ENCODE assay signal across 9 cellular contexts in the genomic region with DNA sequence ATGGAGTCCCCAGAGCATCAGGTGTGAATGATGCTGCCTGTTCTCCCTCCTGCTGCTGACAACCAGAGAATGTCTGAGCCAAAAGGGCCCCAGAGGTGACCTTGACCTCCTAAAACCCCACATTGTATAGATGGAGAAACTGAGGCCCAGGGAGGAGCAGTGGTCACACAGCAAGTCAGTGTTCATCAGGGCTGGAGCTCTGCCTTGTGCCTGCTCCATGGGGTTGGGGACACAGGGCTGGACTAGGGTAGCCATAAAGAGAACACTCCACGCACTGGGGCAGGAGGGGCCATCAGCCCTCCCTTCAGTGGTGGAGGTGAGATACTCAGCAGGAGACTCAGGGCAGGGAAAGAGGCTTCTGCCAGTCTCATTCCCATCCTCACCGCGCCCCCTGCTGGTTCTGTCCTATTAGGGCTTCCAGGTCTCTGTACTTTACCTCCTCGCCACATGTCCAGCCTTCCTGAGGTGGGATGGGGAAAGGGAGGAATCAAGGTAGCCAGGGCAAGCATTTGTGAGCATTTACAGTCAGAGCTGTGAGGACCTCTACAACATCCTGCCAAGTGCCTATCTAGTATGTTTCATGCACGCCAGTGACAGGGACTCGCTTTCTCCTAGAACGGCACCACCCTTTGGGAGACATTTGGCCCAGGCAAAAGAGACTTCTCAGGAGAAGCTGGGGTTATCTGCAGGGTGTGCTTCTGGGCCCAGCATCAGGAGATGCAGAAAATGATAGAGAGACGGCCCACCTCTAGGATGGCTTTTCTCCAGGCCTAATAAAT. TPM values are rescaled to one million over a fixed set of nuclear protein-coding genes. Genes with fewer than 3 reads are reported as not detected.
A peak's percentile ranks its signal among the peaks of the same experiment; 100 is the strongest.
DNase-seq lines count a peak whose midpoint lies in the region; ATAC-seq and TF ChIP-seq lines count a peak whose summit lies in the region.
"Had no signal": no experiment of that assay in that cellular context is flagged by ENCODE, and none has a peak within 500 bp of the region (broad histone marks: within the 10 kb centered on the region; RNA-seq: fewer than 3 reads in every experiment).

No MANE protein-coding gene starts in this region.

- H3K36me3 ChIP-seq in ACC112 (ENCODE audit: insufficient read depth, low read length), result no peaks in the 10 kb centered on the region
- no peaks in the 10 kb centered on the region for H3K36me3 ChIP-seq in endodermal cell (ENCODE audit: control insufficient read depth, insufficient read depth, low read length)
- H3K36me3 ChIP-seq in mucosa of descending colon (ENCODE audit: low read depth), result no peaks in the 10 kb centered on the region

- intact Hi-C loops in mucosa of descending colon (cut with DNase I, micrococcal nuclease), result loop anchor here (5.0 kb wide), 1 partner anchor 105 kb away; no protein-coding TSS in a partner anchor

- H3K4me1 ChIP-seq in ACC112 (ENCODE audit: control insufficient read depth, insufficient read depth, low read length, unreplicated experiment) (peaks cover 20% of the 10 kb centered on the region), endodermal cell (ENCODE audit: control insufficient read depth, insufficient read depth, low read length) (no peaks in the 10 kb centered on the region), mucosa of descending colon (ENCODE audit: low read depth) (no peaks in the 10 kb centered on the region)

- TF ChIP-seq CTCF in endodermal cell (conservative IDR thresholded peaks at IDR 0.05) (peak; percentile 89), mucosa of descending colon (IDR thresholded peaks at IDR 0.05) (peak; percentile 65)

- H3K9me3 Mint-ChIP-seq in endodermal cell, result no peaks in the 10 kb centered on the region
- H3K9me3 Mint-ChIP-seq: stimulated activated naive CD8-positive, alpha-beta T cell treated with anti-CD3 and anti-CD28 coated beads, Interleukin-15, Interleukin-2, amounts not matched to agents 100 ng/mL and 50 ng/mL, for 24 hours had no signal

- H3K27me3 ChIP-seq in ACC112 (ENCODE audit: insufficient read depth, low read length) (no peaks in the 10 kb centered on the region), endodermal cell (ENCODE audit: control insufficient read depth, insufficient read depth, low read length, poor library complexity, severe bottlenecking) (peaks cover 15% of the 10 kb centered on the region)

- no peaks in the 10 kb centered on the region for H3K79me2 ChIP-seq in ACC112 (ENCODE audit: control insufficient read depth, insufficient read depth, low read length, unreplicated experiment)

- H3K9me3 ChIP-seq in endodermal cell (ENCODE audit: control insufficient read depth, low read length) (no peaks in the 10 kb centered on the region), mucosa of descending colon (no peaks in the 10 kb centered on the region)

- DNase-seq in GM19238 (ENCODE audit: insufficient read length, low spot score), result peak; percentile 44
- DNase-seq in NCI-H69 (lab: John Stamatoyannopoulos, UW), result peak; percentile 59
- peak; percentile 19 to 62 (median 61) for DNase-seq in activated CD8-positive, alpha-beta memory T cell treated with anti-CD3 and anti-CD28 coated beads for 48 hours (ENCODE audit: low read depth in 2 of 3, low spot score in 2 of 3)
- DNase-seq in endodermal cell, result peak; percentile 96
- peak; percentile 63 to 88 (median 84) for DNase-seq in mucosa of descending colon
- DNase-seq in stimulated activated CD8-positive, alpha-beta memory T cell treated with anti-CD3 and anti-CD28 coated beads, Interleukin-7, amount 100 ng/mL, for 24 hours (ENCODE audit: low read depth), result peak; percentile 48

- no peaks in the 10 kb centered on the region for H3K36me3 Mint-ChIP-seq in endodermal cell (ENCODE audit: low read depth)

- peaks cover 17% of the 10 kb centered on the region for H3K27me3 Mint-ChIP-seq in endodermal cell (ENCODE audit: insufficient read depth)
- H3K27me3 Mint-ChIP-seq: stimulated activated naive CD8-positive, alpha-beta T cell treated with anti-CD3 and anti-CD28 coated beads, Interleukin-15, Interleukin-2, amounts not matched to agents 100 ng/mL and 50 ng/mL, for 24 hours had no signal

- 69 to 89% methylated on average over 5 to 8 of the region's 8 CpGs for WGBS in endodermal cell (ENCODE audit: insufficient coverage in 1 of 2, insufficient read length in 1 of 2), 2 experiments

- no peak overlapping the region for H3K27ac Mint-ChIP-seq in endodermal cell
- H3K27ac Mint-ChIP-seq: stimulated activated naive CD8-positive, alpha-beta T cell treated with anti-CD3 and anti-CD28 coated beads, Interleukin-15, Interleukin-2, amounts not matched to agents 100 ng/mL and 50 ng/mL, for 24 hours had no signal

- no peaks in the 10 kb centered on the region for H3K4me1 Mint-ChIP-seq in endodermal cell

- H3K4me3 ChIP-seq in ACC112 (ENCODE audit: low read depth, low read length) (no peak overlapping the region), endodermal cell (ENCODE audit: low read length) (no peak overlapping the region), mucosa of descending colon (no peak overlapping the region)

- peak; percentile 84 for ATAC-seq in mucosa of descending colon
- ATAC-seq in HG02623 (IDR thresholded peaks at IDR 0.05; ENCODE audit: unreplicated experiment), result no peak

- peak overlapping the region; percentile 61; the same call in 1 of the 2 replicates for H3K27ac ChIP-seq in ACC112 (ENCODE audit: low read depth, low read length)
- no peak overlapping the region for H3K27ac ChIP-seq in endodermal cell (ENCODE audit: low read depth, low read length)

- H2AFZ ChIP-seq in ACC112 (ENCODE audit: low read length, unreplicated experiment), result no peak overlapping the region

- H3K9ac ChIP-seq in endodermal cell (ENCODE audit: extremely low read depth, low read length, poor library complexity, severe bottlenecking), result no peak overlapping the region

- H3K4me3 Mint-ChIP-seq in endodermal cell, result no peak overlapping the region
- H3K4me3 Mint-ChIP-seq: stimulated activated naive CD8-positive, alpha-beta T cell treated with anti-CD3 and anti-CD28 coated beads, Interleukin-15, Interleukin-2, amounts not matched to agents 100 ng/mL and 50 ng/mL, for 24 hours had no signal

RNA-seq across cellular contexts. Expression of a gene that starts 43.2 kb away (rescaled TPM):
- total RNA-seq in endodermal cell, result 10 to 100 TPM in 1 of 2 donors, 1 to 10 TPM in 1; 9.1 to 10.8 TPM
- 7.7 TPM for polyA plus RNA-seq in endodermal cell (2013, experiment 1 of 2)
- 7.0 TPM for polyA plus RNA-seq in endodermal cell (2013, experiment 2 of 2)
- 1 to 10 TPM; 6.0 to 8.5 (median 6.7) TPM for total RNA-seq in mucosa of descending colon

Comparison
In these comparisons a context has a peak if more than half of its experiments do, and no peak if none do; other contexts are left out.
1. DNase-seq: peak in every context shown above with its lines; median percentile 96 in endodermal cell; 84 in mucosa of descending colon; 61 in activated CD8-positive, alpha-beta memory T cell treated with anti-CD3 and anti-CD28 coated beads for 48 hours; 59 in NCI-H69; 48 in stimulated activated CD8-positive, alpha-beta memory T cell treated with anti-CD3 and anti-CD28 coated beads, Interleukin-7, amount 100 ng/mL, for 24 hours; 44 in GM19238.